In genomic region chr9:128078504-128079434, GRCh38 we compare ENCODE assay signal across 8 cellular contexts. TPM values are rescaled to one million over a fixed set of nuclear protein-coding genes. Genes with fewer than 3 reads are reported as not detected.
A peak's percentile ranks its signal among the peaks of the same experiment; 100 is the strongest.
DNase-seq lines count a peak whose midpoint lies in the region; ATAC-seq and TF ChIP-seq lines count a peak whose summit lies in the region.

No MANE protein-coding gene starts in this region.

- TF ChIP-seq POLR2A in esophagus muscularis mucosa (IDR thresholded peaks at IDR 0.05; ENCODE audit: low read depth) (no peak), gastrocnemius medialis (IDR thresholded peaks at IDR 0.05) (peak in 1 of 2 donors; percentile 24), gastroesophageal sphincter (IDR thresholded peaks at IDR 0.05) (no peak)

- TF ChIP-seq EP300 in esophagus muscularis mucosa (IDR thresholded peaks at IDR 0.05) (no peak), gastroesophageal sphincter (IDR thresholded peaks at IDR 0.05) (no peak)

- no peaks in the 10 kb centered on the region for H3K9me3 ChIP-seq in HEK293 (ENCODE audit: control insufficient read depth, insufficient read depth, low read depth, low read length)
- H3K9me3 ChIP-seq in esophagus muscularis mucosa: no peaks in the 10 kb centered on the region
- no peaks in the 10 kb centered on the region for H3K9me3 ChIP-seq in gastrocnemius medialis
- H3K9me3 ChIP-seq in gastroesophageal sphincter: no peaks in the 10 kb centered on the region

- H3K4me3 ChIP-seq in HEK293 (ENCODE audit: low read depth, low read length) (no peak overlapping the region), esophagus muscularis mucosa (no peak overlapping the region), gastrocnemius medialis (peak overlapping the region in 1 of 4 donors; percentile 6), gastroesophageal sphincter (no peak overlapping the region)

- CTCF ChIA-PET in HEK293 (lab: Yijun Ruan, JAX): interaction anchor here (0.6 to 2.8 kb wide), 6 partner anchors 16 to 464 kb away, joined by 3 to 21 read pairs (median 4); no protein-coding TSS in a partner anchor

- H3K36me3 ChIP-seq in HEK293 (ENCODE audit: control insufficient read depth in 2 of 2, insufficient read depth in 1 of 2, low read length in 2 of 2) (no peaks in the 10 kb centered on the region), esophagus muscularis mucosa (no peaks in the 10 kb centered on the region), gastrocnemius medialis (no peaks in the 10 kb centered on the region), gastroesophageal sphincter (no peaks in the 10 kb centered on the region)

- intact Hi-C loops in esophagus muscularis mucosa (cut with DNase I) (no loop called here), gastrocnemius medialis (cut with DNase I; ENCODE audit: low total_unique reads) (loop anchor here (5.0 kb wide), 1 partner anchor 1266 kb away; no protein-coding TSS in a partner anchor)

- 78% methylated on average over 11 of the region's 11 CpGs for WGBS in esophagus muscularis mucosa
- WGBS in gastroesophageal sphincter (ENCODE audit: low coverage in 1 of 2), 2 donors: 63 to 66% methylated on average over 9 to 10 of the region's 11 CpGs

- no peak overlapping the region for H3K27ac ChIP-seq in HEK293 (ENCODE audit: extremely low read depth, low read depth, low read length)
- peak overlapping the region; percentile 14 to 31 (median 24) for H3K27ac ChIP-seq in esophagus muscularis mucosa (replicated peaks in 1 of 4)
- peak overlapping the region; percentile 75 to 84 (median 82) for H3K27ac ChIP-seq in gastrocnemius medialis
- peak overlapping the region in 2 of 4 donors; percentile 7 to 12 for H3K27ac ChIP-seq in gastroesophageal sphincter

- ATAC-seq in gastrocnemius medialis (peak; percentile 95), GM21825 (IDR thresholded peaks at IDR 0.05; ENCODE audit: unreplicated experiment) (no peak), HG02973 (IDR thresholded peaks at IDR 0.05; ENCODE audit: unreplicated experiment) (no peak), GM21737 (IDR thresholded peaks at IDR 0.05; ENCODE audit: unreplicated experiment) (no peak), gastroesophageal sphincter (no peak)

- H3K27me3 ChIP-seq in esophagus muscularis mucosa (no peaks in the 10 kb centered on the region), gastrocnemius medialis (no peaks in the 10 kb centered on the region), gastroesophageal sphincter (no peaks in the 10 kb centered on the region)

- TF ChIP-seq CTCF in HEK293 (tag by site-specific recombination; IDR thresholded peaks at IDR 0.05) (no peak), esophagus muscularis mucosa (IDR thresholded peaks at IDR 0.05) (no peak), gastrocnemius medialis (IDR thresholded peaks at IDR 0.05 in 4 of 5, conservative IDR thresholded peaks at IDR 0.05 in 1 of 5) (no peak), gastroesophageal sphincter (IDR thresholded peaks at IDR 0.05) (no peak)

- DNase-seq in RPMI8226 (peak; percentile 40), esophagus muscularis mucosa (ENCODE audit: extremely low spot score) (no peak), gastrocnemius medialis (peak; percentile 65 to 79)

- in situ Hi-C loops in gastrocnemius medialis (cut with MboI; ENCODE audit: low sequenced_read_pairs in 4 of 4): no loop called here

- POLR2A ChIA-PET in HEK293 (lab: Yijun Ruan, JAX): interaction anchor here (0.7 to 1.3 kb wide), 4 partner anchors 9 to 21 kb away, joined by 3 to 5 read pairs (median 4); partner anchors contain the start of gene SLC25A25

- H3K4me1 ChIP-seq in HEK293 (ENCODE audit: control insufficient read depth, insufficient read depth, low read length): no peaks in the 10 kb centered on the region
- peaks cover 52 to 83% (median 74%) of the 10 kb centered on the region in 4 donors for H3K4me1 ChIP-seq in esophagus muscularis mucosa
- H3K4me1 ChIP-seq in gastrocnemius medialis: peaks cover 29 to 49% of the 10 kb centered on the region in 2 donors
- peaks cover 0 to 78% (median 37%) of the 10 kb centered on the region in 3 donors for H3K4me1 ChIP-seq in gastroesophageal sphincter

TF ChIP-seq in HEK293, 187 proteins besides CTCF, POLR2A, EP300 and RAD21:
- TF ChIP-seq OSR2 (tag by site-specific recombination; IDR thresholded peaks at IDR 0.05) (0 out of 2 replicates have a peak, but pooled peaks have one; percentile 42), ZNF211 (tag by site-specific recombination; IDR thresholded peaks at IDR 0.05; ENCODE audit: low read depth) (no peak), ZNF335 (tag by site-specific recombination; conservative IDR thresholded peaks at IDR 0.05) (peak; percentile 69), ZNF600 (tag by site-specific recombination; IDR thresholded peaks at IDR 0.05) (peak; percentile 94), GFI1B (tag by site-specific recombination; IDR thresholded peaks at IDR 0.05) (no peak), ZSCAN30 (tag by site-specific recombination; IDR thresholded peaks at IDR 0.05) (0 out of 2 replicates have a peak, but pooled peaks have one; percentile 21)
TF ChIP-seq in HEK293: peak in this region for 4.

RNA-seq across cellular contexts. Expression of gene SLC25A25, which starts 10.7 kb away (rescaled TPM):
- total RNA-seq in esophagus muscularis mucosa (100 to 1,000 TPM in 1 of 4 donors, 10 to 100 TPM in 3; 14.5 to 140 (median 21.3) TPM), gastrocnemius medialis (10 to 100 TPM; 26.9 to 98.7 (median 46.0) TPM), gastroesophageal sphincter (10 to 100 TPM; 16.1 to 64.1 (median 18.3) TPM)

RNA-seq across cellular contexts. Expression of gene NAIF1, which starts 11.6 kb away (rescaled TPM):
- total RNA-seq in esophagus muscularis mucosa: 10 to 100 TPM in 2 of 4 donors, 1 to 10 TPM in 2; 5.4 to 12.0 (median 9.7) TPM
- 1 to 10 TPM; 3.6 to 7.4 (median 6.9) TPM for total RNA-seq in gastrocnemius medialis
- 10 to 100 TPM in 1 of 4 donors, 1 to 10 TPM in 3; 5.3 to 11.4 (median 8.6) TPM for total RNA-seq in gastroesophageal sphincter

RNA-seq across cellular contexts. Expression of gene PTGES2, which starts 48.8 kb away (rescaled TPM):
- 10 to 100 TPM; 58.0 to 72.7 (median 60.5) TPM for total RNA-seq in esophagus muscularis mucosa
- 100 to 1,000 TPM in 3 of 4 donors, 10 to 100 TPM in 1; 95.2 to 266 (median 155) TPM for total RNA-seq in gastrocnemius medialis
- total RNA-seq in gastroesophageal sphincter: 10 to 100 TPM; 46.1 to 85.8 (median 57.5) TPM

Comparison
In these comparisons a context has a peak if more than half of its experiments do, and no peak if none do; other contexts are left out.
1. ATAC-seq: peak in gastrocnemius medialis (2 of 2); none in GM21825 (single experiment), HG02973 (single experiment), GM21737 (single experiment) and gastroesophageal sphincter (single experiment).